ENCODE assay signal across 8 cellular contexts in genomic region chr14:67532998-67533753, GRCh38. TPM values are rescaled to one million over a fixed set of nuclear protein-coding genes. Genes with fewer than 3 reads are reported as not detected.
DNase-seq lines count a peak whose midpoint lies in the region; ATAC-seq, FAIRE-seq and TF ChIP-seq lines count a peak whose summit lies in the region.

Gene PLEKHH1 (plus strand): TSS chr14:67533290. CDS start chr14:67541868, 8,578 bp downstream.

- H3K27me3 Mint-ChIP-seq in astrocyte (ENCODE audit: low read depth, unreplicated experiment) = peaks cover 14% of the 10 kb centered on the region

- no peak for FAIRE-seq in astrocyte (lab: Jason Lieb, UNC)

- H4K20me1 ChIP-seq in astrocyte (ENCODE audit: insufficient read depth, low read length) = no peaks in the 10 kb centered on the region

- intact Hi-C loops in psoas muscle (cut with DNase I) = no loop called here

- no peak within 1 kb of the TSS for H3K27ac Mint-ChIP-seq in astrocyte (ENCODE audit: unreplicated experiment)

- H2AFZ ChIP-seq in astrocyte (ENCODE audit: low read depth, low read length) = peak within 1 kb of the TSS; percentile 86

- H3K36me3 ChIP-seq in MG63 (no peaks in the 10 kb centered on the region), astrocyte (ENCODE audit: insufficient read depth, low read length) (no peaks in the 10 kb centered on the region), psoas muscle (ENCODE audit: insufficient read depth in 1 of 2, low read depth in 1 of 2) (no peaks in the 10 kb centered on the region)

- H3K27ac ChIP-seq in astrocyte (ENCODE audit: low read depth, low read length) (no peak within 1 kb of the TSS), psoas muscle (peak within 1 kb of the TSS; percentile 74)

- H3K4me1 ChIP-seq in astrocyte (ENCODE audit: insufficient read depth, low read length) (no peaks in the 10 kb centered on the region), psoas muscle (peaks cover 6% of the 10 kb centered on the region)

- TF ChIP-seq CTCF in astrocyte (IDR thresholded peaks at IDR 0.05; ENCODE audit: insufficient read depth, low read depth, low read length) (no peak), psoas muscle (IDR thresholded peaks at IDR 0.05) (no peak)

- WGBS in psoas muscle, 3 donors = 1 to 2% (median 2%) methylated on average over 43 to 85 of the region's 86 CpGs

- peak; percentile 82 for DNase-seq in AG08395 (ENCODE audit: low spot score)
- peak; percentile 78 for DNase-seq in MG63
- peak; percentile 17 for DNase-seq in T follicular helper cell (ENCODE audit: low read depth)
- DNase-seq in astrocyte (ENCODE audit: low read depth) = peak; percentile 67
- peak; percentile 76 for DNase-seq in hepatic stellate cell (ENCODE audit: low spot score)
- DNase-seq in psoas muscle = peak; percentile 78 to 83

- peak within 1 kb of the TSS; percentile 53 for H3K4me3 ChIP-seq in MG63
- peak within 1 kb of the TSS; percentile 64 for H3K4me3 ChIP-seq in astrocyte (ENCODE audit: insufficient read depth, low read depth, low read length)
- peak within 1 kb of the TSS; percentile 73 for H3K4me3 ChIP-seq in psoas muscle

- peak within 1 kb of the TSS; percentile 86 for H3K4me3 Mint-ChIP-seq in astrocyte (ENCODE audit: unreplicated experiment)

- H3K4me2 ChIP-seq in astrocyte (ENCODE audit: low read length) = peak within 1 kb of the TSS; percentile 91

- H3K9me3 Mint-ChIP-seq in astrocyte (ENCODE audit: unreplicated experiment) = no peaks in the 10 kb centered on the region

- no peaks in the 10 kb centered on the region for H3K79me2 ChIP-seq in astrocyte (ENCODE audit: insufficient read depth, low read length)

- peak; percentile 80 for ATAC-seq in GM19438 (IDR thresholded peaks at IDR 0.05; ENCODE audit: low read depth, unreplicated experiment)
- peak; percentile 90 to 97 (median 94) for ATAC-seq in psoas muscle
- ATAC-seq in GM21367 (IDR thresholded peaks at IDR 0.05; ENCODE audit: unreplicated experiment) = no peak

- H3K9me3 ChIP-seq in MG63 (no peaks in the 10 kb centered on the region), astrocyte (ENCODE audit: insufficient read depth, low read depth, low read length) (no peaks in the 10 kb centered on the region), psoas muscle (no peaks in the 10 kb centered on the region)

- H3K4me1 Mint-ChIP-seq in astrocyte (ENCODE audit: low read depth, unreplicated experiment) = no peaks in the 10 kb centered on the region

- H3K36me3 Mint-ChIP-seq in astrocyte (ENCODE audit: low read depth, unreplicated experiment) = no peaks in the 10 kb centered on the region

- H3K27me3 ChIP-seq in MG63 = no peaks in the 10 kb centered on the region
- peaks cover 12% of the 10 kb centered on the region for H3K27me3 ChIP-seq in astrocyte (ENCODE audit: insufficient read depth, low read length)
- H3K27me3 ChIP-seq in psoas muscle (ENCODE audit: insufficient read depth in 3 of 3, low read length in 2 of 3) = no peaks in the 10 kb centered on the region

- H3K9ac ChIP-seq in astrocyte (ENCODE audit: low read length) = peak within 1 kb of the TSS; percentile 74

RNA-seq across cellular contexts. Expression of gene PLEKHH1, which starts in this region (rescaled TPM):
- total RNA-seq in MG63 (2014; rRNA removed; shearing (Covaris generic); ENCODE audit: low replicate concordance) = 0.07 and 0.47 TPM in 2 replicates
- total RNA-seq in astrocyte (2.3 and 3.3 TPM in 2 replicates), psoas muscle (1 to 10 TPM; 1.1 to 4.5 (median 2.5) TPM)
- 1 to 10 TPM; 1.4 to 3.4 (median 2.5) TPM for polyA plus RNA-seq in psoas muscle

Comparison
In these comparisons a context has a peak if more than half of its experiments do, and no peak if none do; other contexts are left out.
1. Peak in DNase-seq and H3K4me3 ChIP-seq in MG63; RNA of the gene not detected or under 1 TPM.
2. DNase-seq: peak in every context shown above with its lines; median percentile 82 in AG08395; 80 in psoas muscle; 78 in MG63; 76 in hepatic stellate cell; 67 in astrocyte; 17 in T follicular helper cell.